ENCODE assay signal across 8 cellular contexts in the genomic region with DNA sequence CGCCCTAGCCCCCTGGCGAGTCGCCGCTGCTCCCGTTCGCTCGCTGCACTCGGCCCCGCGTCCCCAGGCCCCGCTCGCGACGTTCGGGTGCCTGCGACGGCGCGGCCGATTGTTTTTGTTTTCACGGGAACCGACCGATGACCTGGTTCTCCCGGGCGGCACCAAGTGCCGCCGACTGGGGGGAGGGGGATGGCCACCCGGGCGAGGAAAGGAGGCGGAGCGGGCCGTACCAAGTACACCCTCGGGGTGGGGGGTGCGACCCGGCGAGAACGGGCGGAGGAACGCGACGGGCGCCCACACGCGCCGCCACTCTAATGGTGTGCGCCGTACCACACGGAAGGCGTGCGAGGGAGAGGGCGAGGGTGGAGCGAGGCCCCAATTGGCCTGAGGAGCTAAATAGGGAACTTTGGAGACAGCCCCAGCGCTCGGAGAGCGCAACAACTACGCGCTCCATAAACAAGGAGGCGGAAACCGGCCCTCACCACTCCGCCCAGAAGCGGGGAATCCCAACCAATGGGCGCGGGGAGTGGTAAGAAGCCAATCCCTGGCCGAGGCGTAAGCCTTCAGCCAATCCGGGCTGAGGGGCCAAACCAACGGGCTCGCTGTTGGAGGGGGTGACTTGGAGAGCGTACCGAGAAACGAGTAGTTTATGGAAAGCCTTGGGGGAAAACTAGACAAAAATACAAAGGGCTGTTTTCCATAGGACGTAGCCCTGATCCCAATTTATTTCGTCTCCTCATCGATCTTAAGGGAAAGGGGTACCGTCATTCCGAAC. TPM values are rescaled to one million over a fixed set of nuclear protein-coding genes. Genes with fewer than 3 reads are reported as not detected.
DNase-seq lines count a peak whose midpoint lies in the region; ATAC-seq and TF ChIP-seq lines count a peak whose summit lies in the region.
"Not testable (repeated sequence)": the region's sequence is repeated elsewhere in the genome, so short reads cannot be mapped to it uniquely, and the experiment has no call there.

No MANE protein-coding gene starts in this region.

- H3K9ac ChIP-seq in HUES48 (ENCODE audit: low read depth, low read length) = peak overlapping the region; percentile 85

- not testable (repeated sequence) for TF ChIP-seq CTCF in cardiac fibroblast (IDR thresholded peaks at IDR 0.05; ENCODE audit: low read depth, low read length); psoas muscle (IDR thresholded peaks at IDR 0.05)

- peak overlapping the region; percentile 84 for H3K27ac ChIP-seq in HUES48 (ENCODE audit: low read depth, low read length)
- H3K27ac ChIP-seq in iPS DF 6.9 (ENCODE audit: low read length) = not testable (repeated sequence)
- H3K27ac ChIP-seq in psoas muscle = peak overlapping the region; percentile 96
- H3K27ac ChIP-seq in temporal lobe (ENCODE audit: low read depth, low read length) = peak overlapping the region; percentile 78

- intact Hi-C loops in psoas muscle (cut with DNase I) = not testable (repeated sequence)

- not testable (repeated sequence) for H3K27me3 ChIP-seq in HUES48 (ENCODE audit: control insufficient read depth, insufficient read depth, low read length); iPS DF 6.9 (ENCODE audit: control insufficient read depth, insufficient read depth, low read length); psoas muscle (ENCODE audit: insufficient read depth in 3 of 3, low read length in 2 of 3)

- not testable (repeated sequence) for H3K4me1 ChIP-seq in HUES48 (ENCODE audit: control insufficient read depth, insufficient read depth, low read length); iPS DF 6.9 (ENCODE audit: control insufficient read depth, insufficient read depth, low read length); psoas muscle

- peak; percentile 71 for DNase-seq in GM04504 (ENCODE audit: low read depth)
- DNase-seq in activated CD4-positive, alpha-beta T cell treated with anti-CD3 and anti-CD28 coated beads for 4 hours = peak; percentile 85 to 90
- DNase-seq in cardiac fibroblast (ENCODE audit: low read depth in 2 of 2) = peak; percentile 89 to 95
- peak; percentile 11 for DNase-seq in iPS DF 6.9 (ENCODE audit: low read depth, low spot score)
- peak; percentile 94 to 97 for DNase-seq in psoas muscle

- ATAC-seq in GM21825 (IDR thresholded peaks at IDR 0.05; ENCODE audit: unreplicated experiment) (peak; percentile 91), psoas muscle (peak; percentile 94 to 97 (median 96))

- WGBS in iPS DF 6.9 (ENCODE audit: insufficient coverage, insufficient read length) = no CpG with 5 or more reads among the region's 76 CpGs
- WGBS in psoas muscle, 3 donors = 0 to 1% (median 0%) methylated on average over 27 to 68 of the region's 76 CpGs

- not testable (repeated sequence) for H3K9me3 ChIP-seq in HUES48 (ENCODE audit: control insufficient read depth, insufficient read depth, low read length); iPS DF 6.9 (ENCODE audit: control insufficient read depth, insufficient read depth, low read length); psoas muscle

- not testable (repeated sequence) for H3K36me3 ChIP-seq in HUES48 (ENCODE audit: control insufficient read depth, insufficient read depth, low read length); iPS DF 6.9 (ENCODE audit: control insufficient read depth, insufficient read depth, low read length); psoas muscle (ENCODE audit: insufficient read depth in 1 of 2, low read depth in 1 of 2)

- H3K4me3 ChIP-seq in HUES48 (ENCODE audit: low read depth, low read length) = peak overlapping the region; percentile 76
- peak overlapping the region; percentile 56 to 58 for H3K4me3 ChIP-seq in cardiac fibroblast (replicated peaks in 1 of 2; ENCODE audit: low read depth in 2 of 2, low read length in 2 of 2)
- H3K4me3 ChIP-seq in iPS DF 6.9 (ENCODE audit: low read length) = peak overlapping the region; percentile 85; the same call in 1 of the 2 replicates
- H3K4me3 ChIP-seq in psoas muscle = peak overlapping the region; percentile 84

RNA-seq across cellular contexts. Expression of a gene that starts 54.8 kb away (rescaled TPM):
- total RNA-seq in psoas muscle (1 to 10 TPM; 1.1 to 2.2 (median 1.3) TPM), temporal lobe (6.6 TPM)
- 1 to 10 TPM in 2 of 3 donors, under 1 TPM in 1; 0.35 to 1.3 (median 1.2) TPM for polyA plus RNA-seq in psoas muscle

Comparison
In these comparisons a context has a peak if more than half of its experiments do, and no peak if none do; other contexts are left out.
1. DNase-seq: peak in every context shown above with its lines; median percentile 96 in psoas muscle; 92 in cardiac fibroblast; 88 in activated CD4-positive, alpha-beta T cell treated with anti-CD3 and anti-CD28 coated beads for 4 hours; 71 in GM04504; 11 in iPS DF 6.9.